In the genomic region with DNA sequence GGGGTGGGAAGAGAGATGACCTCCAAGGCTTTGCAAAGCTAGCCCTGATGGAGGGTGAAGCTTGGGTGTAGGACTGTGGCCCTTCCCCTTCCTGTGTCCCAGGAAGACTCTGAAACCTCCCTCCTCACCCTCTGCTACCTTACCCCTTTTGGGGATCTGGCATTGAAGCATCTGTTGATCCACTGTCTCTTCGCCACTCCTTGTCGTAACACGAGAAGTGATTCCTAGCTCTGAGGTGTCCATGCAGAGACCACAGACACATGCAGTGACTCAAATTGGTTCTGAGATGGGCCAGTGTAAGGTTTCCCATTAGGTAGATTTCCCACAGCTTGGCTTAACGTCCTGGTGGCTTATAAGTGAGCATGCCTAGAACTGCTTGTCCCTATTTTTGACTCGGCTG, we compare ENCODE assay signal across 11 cellular contexts.
A peak's percentile ranks its signal among the peaks of the same experiment; 100 is the strongest.
DNase-seq lines count a peak whose midpoint lies in the region; ATAC-seq and TF ChIP-seq lines count a peak whose summit lies in the region.
"Had no signal": no experiment of that assay in that cellular context is flagged by ENCODE, and none has a peak within 500 bp of the region (broad histone marks: within the 10 kb centered on the region; RNA-seq: fewer than 3 reads in every experiment).

No MANE protein-coding gene starts in this region.

- intact Hi-C loops in CD4-positive, alpha-beta T cell (cut with DNase I, micrococcal nuclease), result loop anchor here (2.0 to 10.0 kb wide), 7 partner anchors 22 to 286 kb away; partner anchors contain the start of genes C11orf71 (in 1 of the 2), RBM7 (in 1 of the 2) and USP28 (in 1 of the 2)
- intact Hi-C loops in sciatic nerve (cut with DNase I), result no loop called here

- ATAC-seq in CD4-positive, alpha-beta T cell (ENCODE audit: poor library complexity), result no peak
- ATAC-seq in RWPE2 (ENCODE audit: low read depth) (peak; percentile 18; the same call in 2 of the 3 replicates), foreskin keratinocyte (peak; percentile 27), sciatic nerve (no peak), GM21528 (IDR thresholded peaks at IDR 0.05; ENCODE audit: low FRiP score, unreplicated experiment) (no peak), GM19351 (IDR thresholded peaks at IDR 0.05; ENCODE audit: unreplicated experiment) (no peak)

- peaks cover 19% of the 10 kb centered on the region for H3K36me3 ChIP-seq in RWPE2 (ENCODE audit: low read depth)
- H3K36me3 ChIP-seq in rectal smooth muscle tissue (ENCODE audit: control insufficient read depth, insufficient read depth, low read length), result no peaks in the 10 kb centered on the region

- H3K27me3 Mint-ChIP-seq in CD4-positive, alpha-beta T cell, result no peaks in the 10 kb centered on the region

- no peak for TF ChIP-seq CTCF in CD4-positive, alpha-beta T cell (IDR thresholded peaks at IDR 0.05)
- TF ChIP-seq CTCF in RWPE2 (IDR thresholded peaks at IDR 0.05; ENCODE audit: poor library complexity, severe bottlenecking) (no peak), foreskin keratinocyte (conservative IDR thresholded peaks at IDR 0.05) (no peak)

- POLR2A ChIA-PET in CD4-positive, alpha-beta T cell (lab: Charles Lee), result interaction anchor here (0.7 to 6.3 kb wide), 8 partner anchors 9 to 109 kb away, joined by 3 to 53 read pairs (median 6); no protein-coding TSS in a partner anchor

- H3K27ac ChIP-seq in CD4-positive, alpha-beta T cell (ENCODE audit: low read depth, low read length), result peak overlapping the region; percentile 55
- peak overlapping the region; percentile 99 for H3K27ac ChIP-seq in RWPE2 (ENCODE audit: poor library complexity, severe bottlenecking)
- H3K27ac ChIP-seq in foreskin keratinocyte, result peak overlapping the region; percentile 95
- peak overlapping the region; percentile 100 for H3K27ac ChIP-seq in rectal smooth muscle tissue (ENCODE audit: low read depth, low read length)
- H3K27ac ChIP-seq: HL-60 had no signal

- H3K4me1 ChIP-seq in RWPE2 (ENCODE audit: insufficient read depth, poor library complexity, severe bottlenecking) (peaks cover 66% of the 10 kb centered on the region), foreskin keratinocyte (peaks cover 40% of the 10 kb centered on the region), rectal smooth muscle tissue (ENCODE audit: control insufficient read depth, insufficient read depth, low read length) (peaks cover 72% of the 10 kb centered on the region)

- H3K9me3 ChIP-seq in CD4-positive, alpha-beta T cell (ENCODE audit: control insufficient read depth, low read length), result no peaks in the 10 kb centered on the region
- no peaks in the 10 kb centered on the region for H3K9me3 ChIP-seq in RWPE2 (ENCODE audit: severe bottlenecking)

- no peaks in the 10 kb centered on the region for H3K27me3 ChIP-seq in CD4-positive, alpha-beta T cell (ENCODE audit: control insufficient read depth, insufficient read depth, low read length)
- H3K27me3 ChIP-seq in RWPE2 (ENCODE audit: insufficient read depth, poor library complexity, severe bottlenecking) (no peaks in the 10 kb centered on the region), foreskin keratinocyte (peaks cover under 1% of the 10 kb centered on the region), rectal smooth muscle tissue (ENCODE audit: control insufficient read depth, insufficient read depth, low read length) (no peaks in the 10 kb centered on the region)

- no peaks in the 10 kb centered on the region for H3K9me3 Mint-ChIP-seq in CD4-positive, alpha-beta T cell

- H3K4me3 Mint-ChIP-seq in CD4-positive, alpha-beta T cell, result peak overlapping the region; percentile 66

- H3K4me3 ChIP-seq in RWPE2 (ENCODE audit: severe bottlenecking), result no peak overlapping the region
- H3K4me3 ChIP-seq in rectal smooth muscle tissue (ENCODE audit: low read length), result peak overlapping the region; percentile 3

- H3K27ac Mint-ChIP-seq in CD4-positive, alpha-beta T cell, result peak overlapping the region; percentile 79

- CTCF ChIA-PET in CD4-positive, alpha-beta T cell (lab: Charles Lee), result interaction anchor here (1.7 kb wide), 1 partner anchor 101 kb away, joined by 7 read pairs; no protein-coding TSS in a partner anchor

- H3K9ac ChIP-seq in rectal smooth muscle tissue (ENCODE audit: low read length), result no peak overlapping the region

- no peaks in the 10 kb centered on the region for H3K36me3 Mint-ChIP-seq in CD4-positive, alpha-beta T cell (ENCODE audit: low read depth)

- peaks cover 91% of the 10 kb centered on the region for H3K4me1 Mint-ChIP-seq in CD4-positive, alpha-beta T cell (ENCODE audit: low read depth)

- DNase-seq in CD4-positive, alpha-beta T cell, result no peak
- DNase-seq in RWPE2 (ENCODE audit: low spot score), result no peak
- peak; percentile 43 to 54 for DNase-seq in foreskin keratinocyte
- no peak for DNase-seq in sciatic nerve (ENCODE audit: low spot score)
- no peak for DNase-seq in activated CD8-positive, alpha-beta memory T cell treated with anti-CD3 and anti-CD28 coated beads, Interleukin-2, amount 50 U/mL, for 48 hours
- DNase-seq: NCI-H748 treated with DMSO at 0.1 percent for 48 hours; stimulated activated CD4-positive, alpha-beta T cell treated with anti-CD3 and anti-CD28 coated beads, Interleukin-15, amount 100 ng/mL, for 24 hours had no signal

Comparison
In these comparisons a context has a peak if more than half of its experiments do, and no peak if none do; other contexts are left out.
1. ATAC-seq: peak in RWPE2 (single experiment) and foreskin keratinocyte (single experiment); none in CD4-positive, alpha-beta T cell (single experiment), sciatic nerve (single experiment), GM21528 (single experiment) and GM19351 (single experiment).
2. DNase-seq: peak in foreskin keratinocyte (2 of 2); none in CD4-positive, alpha-beta T cell (0 of 10), RWPE2 (single experiment), sciatic nerve (single experiment) and activated CD8-positive, alpha-beta memory T cell treated with anti-CD3 and anti-CD28 coated beads, Interleukin-2, amount 50 U/mL, for 48 hours (single experiment).
3. Peak in every context shown above with its lines, with median percentiles within 50 percentile points of each other: H3K27ac ChIP-seq.